In the genomic region with DNA sequence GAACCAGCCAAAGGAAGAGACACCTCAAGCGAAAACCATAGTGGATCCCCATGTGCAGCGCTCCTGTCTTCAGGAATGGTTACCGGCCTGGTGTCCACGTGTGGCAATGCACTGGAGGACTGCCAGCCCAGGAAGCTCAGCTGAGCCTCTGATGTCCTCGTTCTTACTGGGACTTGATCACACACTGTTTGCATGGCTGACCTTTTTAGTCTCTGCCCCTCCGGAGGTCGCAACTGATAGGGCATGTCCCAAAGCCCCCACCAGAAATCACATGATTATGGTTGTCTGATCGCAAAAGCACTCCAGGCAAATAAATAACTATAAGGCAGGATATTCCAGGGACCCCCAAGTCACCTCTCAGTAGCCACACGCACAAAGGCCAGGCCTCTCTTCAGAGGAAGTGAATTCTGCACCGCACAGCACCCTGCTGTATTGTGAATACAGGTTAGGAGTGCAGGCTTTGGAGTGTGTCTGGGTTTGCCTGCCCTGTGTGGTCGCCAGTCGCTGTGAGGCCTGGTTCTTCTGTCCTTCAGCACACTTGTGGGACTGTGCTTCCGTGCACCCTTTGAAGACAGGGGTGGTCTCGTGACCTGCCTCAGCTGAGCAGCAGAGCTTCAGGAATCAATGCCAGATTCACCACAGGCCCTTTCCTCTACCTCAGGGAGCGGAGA, we compare ENCODE assay signal across 16 cellular contexts. TPM values are rescaled to one million over a fixed set of nuclear protein-coding genes. Genes with fewer than 3 reads are reported as not detected.
A peak's percentile ranks its signal among the peaks of the same experiment; 100 is the strongest.
DNase-seq lines count a peak whose midpoint lies in the region; ATAC-seq and TF ChIP-seq lines count a peak whose summit lies in the region.
"Had no signal": no experiment of that assay in that cellular context is flagged by ENCODE, and none has a peak within 500 bp of the region (broad histone marks: within the 10 kb centered on the region; RNA-seq: fewer than 3 reads in every experiment).

No MANE protein-coding gene starts in this region.

- TF ChIP-seq CTCF in IMR-90 (conservative IDR thresholded peaks at IDR 0.05; ENCODE audit: low read depth, low read length): no peak
- no peak for TF ChIP-seq CTCF in neural progenitor cell (IDR thresholded peaks at IDR 0.05)
- TF ChIP-seq CTCF in testis (IDR thresholded peaks at IDR 0.05): no peak
- no peak for TF ChIP-seq CTCF in GM10248 (IDR thresholded peaks at IDR 0.05; ENCODE audit: control extremely low read depth, extremely low read depth, low read depth, missing control alignments)

- H3K18ac ChIP-seq in IMR-90 (ENCODE audit: low read depth, low read length): no peak overlapping the region

- no peaks in the 10 kb centered on the region for H3K9me1 ChIP-seq in IMR-90 (ENCODE audit: insufficient read depth, low read length)

- intact Hi-C loops in IMR-90 (cut with micrococcal nuclease) (no loop called here), testis (cut with DNase I; ENCODE audit: low total_unique reads) (no loop called here)

- H3K27ac Mint-ChIP-seq in neural progenitor cell: peak overlapping the region; percentile 42
- H3K27ac Mint-ChIP-seq: B cell; CD8-positive, alpha-beta T cell; HFFc6 had no signal

- dilution Hi-C loops in IMR-90 (cut with HindIII; ENCODE audit: low sequenced_read_pairs, unreplicated experiment): no loop called here

- WGBS in IMR-90 (ENCODE audit: extremely low coverage in 2 of 2, insufficient read length in 1 of 2), 2 experiments: 84% methylated on average over 9 of the region's 15 CpGs; no CpG with 5 or more reads in 1 of the 2 experiments
- 87 to 90% methylated on average over 12 to 15 of the region's 15 CpGs for WGBS in testis, 2 donors

- H3K4me3 Mint-ChIP-seq in neural progenitor cell: no peak overlapping the region
- H3K4me3 Mint-ChIP-seq: B cell; CD8-positive, alpha-beta T cell; HFFc6 had no signal

- POLR2A ChIA-PET in IMR-90 (lab: Charles Lee; ENCODE audit: unreplicated experiment) (no interaction called here), GM10248 (lab: Yijun Ruan, JAX) (no interaction called here)

- no peak overlapping the region for H2BK15ac ChIP-seq in IMR-90 (ENCODE audit: low read depth, low read length)

- H3K27ac ChIP-seq in IMR-90 (ENCODE audit: insufficient read depth, low read length): no peak overlapping the region
- H3K27ac ChIP-seq in neural progenitor cell: no peak overlapping the region
- H3K27ac ChIP-seq in testis: no peak overlapping the region
- H3K27ac ChIP-seq: BLaER1 treated with 17β-estradiol and CSF1 and Interleukin-3, amounts not matched to agents 10 nM and 100 nM; GM23248 had no signal

- H3K36me3 ChIP-seq in IMR-90 (ENCODE audit: control insufficient read depth, insufficient read depth, low read length): no peaks in the 10 kb centered on the region
- H3K36me3 ChIP-seq in neural progenitor cell: no peaks in the 10 kb centered on the region
- H3K36me3 ChIP-seq in testis (ENCODE audit: low read depth, missing control alignments): no peaks in the 10 kb centered on the region
- H3K36me3 ChIP-seq: BLaER1 treated with 17β-estradiol and CSF1 and Interleukin-3, amounts not matched to agents 10 nM and 100 nM had no signal

- H2AK5ac ChIP-seq in IMR-90 (ENCODE audit: low read depth, low read length): no peak overlapping the region

- H3K4me2 ChIP-seq in IMR-90 (ENCODE audit: low read depth, low read length) (no peak overlapping the region), neural progenitor cell (no peak overlapping the region)
- H3K4me2 ChIP-seq: BLaER1 treated with 17β-estradiol and CSF1 and Interleukin-3, amounts not matched to agents 10 nM and 100 nM had no signal

- H3K79me2 ChIP-seq in neural progenitor cell (ENCODE audit: low read depth): no peaks in the 10 kb centered on the region

- no peak overlapping the region for H3K14ac ChIP-seq in IMR-90 (replicated peaks; ENCODE audit: low read depth, low read length)

- BruUV-seq in IMR-90 (replicated peaks; lab: Mats Ljungman, UMichigan): no TSS peak

- H3K79me1 ChIP-seq in IMR-90 (ENCODE audit: low read depth in 1 of 2, low read length in 2 of 2): no peaks in the 10 kb centered on the region

- H3K56ac ChIP-seq in IMR-90 (ENCODE audit: extremely low read depth, insufficient read depth, low read length): no peak overlapping the region

- no peak overlapping the region for H2AK9ac ChIP-seq in IMR-90 (replicated peaks; ENCODE audit: low read depth, low read length, poor library complexity)

- TF ChIP-seq POLR2A in IMR-90 (IDR thresholded peaks at IDR 0.05; ENCODE audit: low read depth, low read length): no peak
- TF ChIP-seq POLR2A in testis (IDR thresholded peaks at IDR 0.05): no peak

- H4K20me1 ChIP-seq in IMR-90 (ENCODE audit: insufficient read depth, low read length) (no peaks in the 10 kb centered on the region), neural progenitor cell (ENCODE audit: low read depth) (no peaks in the 10 kb centered on the region)
- H4K20me1 ChIP-seq: BLaER1 treated with 17β-estradiol and CSF1 and Interleukin-3, amounts not matched to agents 10 nM and 100 nM had no signal

- peaks cover 9% of the 10 kb centered on the region for H3K4me1 Mint-ChIP-seq in neural progenitor cell
- H3K4me1 Mint-ChIP-seq: B cell had no signal

- no peaks in the 10 kb centered on the region for H3F3A ChIP-seq in neural progenitor cell (ENCODE audit: low read depth)

- H4K91ac ChIP-seq in IMR-90 (ENCODE audit: insufficient read depth, low read depth, low read length): no peak overlapping the region

- H3K4me3 ChIP-seq in IMR-90 (ENCODE audit: insufficient read depth, low read depth, low read length) (no peak overlapping the region), neural progenitor cell (no peak overlapping the region), testis (no peak overlapping the region)
- H3K4me3 ChIP-seq: BLaER1 treated with 17β-estradiol and CSF1 and Interleukin-3, amounts not matched to agents 10 nM and 100 nM; GM23248 had no signal

- DNase-seq in IMR-90 (no peak), left lobe of liver (ENCODE audit: low spot score) (peak; percentile 66), neural progenitor cell (ENCODE audit: low spot score) (no peak), testis (no peak), GM10248 (ENCODE audit: extremely low spot score) (no peak)
- DNase-seq: Calu3, DND-41, EL, HFFc6, KBM-7 had no signal

- H3K9ac ChIP-seq in IMR-90 (ENCODE audit: low read depth, low read length) (no peak overlapping the region), neural progenitor cell (no peak overlapping the region)
- H3K9ac ChIP-seq: BLaER1 treated with 17β-estradiol and CSF1 and Interleukin-3, amounts not matched to agents 10 nM and 100 nM; GM23248 had no signal

- H3K23ac ChIP-seq in IMR-90 (ENCODE audit: low read depth, low read length): no peak overlapping the region

- no peak overlapping the region for H3K4ac ChIP-seq in IMR-90 (ENCODE audit: low read depth, low read length)

- no peaks in the 10 kb centered on the region for H3K27me3 ChIP-seq in IMR-90 (ENCODE audit: control insufficient read depth, insufficient read depth, low read length)
- no peaks in the 10 kb centered on the region for H3K27me3 ChIP-seq in neural progenitor cell
- no peaks in the 10 kb centered on the region for H3K27me3 ChIP-seq in testis
- H3K27me3 ChIP-seq: BLaER1 treated with 17β-estradiol and CSF1 and Interleukin-3, amounts not matched to agents 10 nM and 100 nM had no signal

- H2BK120ac ChIP-seq in IMR-90 (ENCODE audit: low read depth, low read length): no peak overlapping the region

- no peak overlapping the region for H4K8ac ChIP-seq in IMR-90 (ENCODE audit: low read depth in 2 of 2, low read length in 2 of 2)

- H4K5ac ChIP-seq in IMR-90 (ENCODE audit: low read depth, low read length): no peak overlapping the region

- ATAC-seq in IMR-90 (ENCODE audit: low read depth) (no peak; the same call in 1 of the 2 replicates), left lobe of liver (peak; percentile 91), GM21526 (IDR thresholded peaks at IDR 0.05; ENCODE audit: low FRiP score, unreplicated experiment) (no peak)
- ATAC-seq: HCT116 had no signal

- CTCF ChIA-PET in IMR-90 (lab: Yijun Ruan, JAX): no interaction called here
- CTCF ChIA-PET in GM10248 (lab: Yijun Ruan, JAX): interaction anchor here (0.9 to 2.7 kb wide), 2 partner anchors 8 to 11 kb away, joined by 4 to 11 read pairs; no protein-coding TSS in a partner anchor

- in situ Hi-C loops in IMR-90 (cut with MboI; ENCODE audit: low sequenced_read_pairs): no loop called here

- peaks cover 5% of the 10 kb centered on the region for H3K27me3 Mint-ChIP-seq in neural progenitor cell (ENCODE audit: insufficient read depth, low read depth)

- no peaks in the 10 kb centered on the region for H3K4me1 ChIP-seq in IMR-90 (ENCODE audit: control insufficient read depth, insufficient read depth, low read length)
- no peaks in the 10 kb centered on the region for H3K4me1 ChIP-seq in neural progenitor cell
- H3K4me1 ChIP-seq in testis: no peaks in the 10 kb centered on the region
- H3K4me1 ChIP-seq: BLaER1 treated with 17β-estradiol and CSF1 and Interleukin-3, amounts not matched to agents 10 nM and 100 nM had no signal

- no peak overlapping the region for H2BK5ac ChIP-seq in IMR-90 (ENCODE audit: low read depth, low read length, poor library complexity, severe bottlenecking)

- no peak for TF ChIP-seq RAD21 in IMR-90 (IDR thresholded peaks at IDR 0.05; ENCODE audit: low read length)

- no peak overlapping the region for H2BK20ac ChIP-seq in IMR-90 (ENCODE audit: low read depth, low read length)

- no peaks in the 10 kb centered on the region for H3K9me3 Mint-ChIP-seq in neural progenitor cell
- H3K9me3 Mint-ChIP-seq: CD8-positive, alpha-beta T cell; HFFc6 had no signal

- H3K36me3 Mint-ChIP-seq in neural progenitor cell: no peaks in the 10 kb centered on the region
- H3K36me3 Mint-ChIP-seq: CD8-positive, alpha-beta T cell had no signal

- H2AFZ ChIP-seq in IMR-90 (replicated peaks; ENCODE audit: low read length, poor library complexity): peak overlapping the region; percentile 46
- H2AFZ ChIP-seq in neural progenitor cell (replicated peaks): no peak overlapping the region
- H2AFZ ChIP-seq: GM23248 had no signal

- H3K9me3 ChIP-seq in IMR-90 (ENCODE audit: control insufficient read depth, insufficient read depth, low read length) (peaks cover 4% of the 10 kb centered on the region; the same call in 1 of the 2 replicates), neural progenitor cell (ENCODE audit: low read depth) (no peaks in the 10 kb centered on the region), testis (no peaks in the 10 kb centered on the region)
- H3K9me3 ChIP-seq: BLaER1 treated with 17β-estradiol and CSF1 and Interleukin-3, amounts not matched to agents 10 nM and 100 nM had no signal

RNA-seq across cellular contexts. Expression of a gene that starts 13.4 kb away (rescaled TPM):
- 5.2 and 10.3 TPM in 2 replicates for total RNA-seq in IMR-90 (2012; rRNA removed)
- 9.4 and 10.6 TPM in 2 replicates for polyA plus RNA-seq in IMR-90 (2012; rRNA removed)
- 4.1 and 5.5 TPM in 2 replicates for polyA plus RNA-seq in IMR-90 (2012; cell fraction: cytosol; rRNA removed)
- 3.7 and 9.3 TPM in 2 replicates for polyA plus RNA-seq in IMR-90 (2012; cell fraction: nucleus; rRNA removed; ENCODE audit: low replicate concordance)
- 2.4 TPM for total RNA-seq in left lobe of liver
- total RNA-seq in neural progenitor cell (ENCODE audit: low replicate concordance): 11.3 and 12.3 TPM in 2 replicates
- 10 to 100 TPM; 30.6 to 67.2 TPM for total RNA-seq in testis
- 46.9 TPM for polyA plus RNA-seq in testis (ENCODE audit: insufficient read depth, low read depth, low replicate concordance)

RNA-seq across cellular contexts. Expression of a gene that starts 18.4 kb away (rescaled TPM):
- 2.7 and 4.7 TPM in 2 replicates for total RNA-seq in IMR-90 (2012; rRNA removed)
- 1.0 and 1.1 TPM in 2 replicates for polyA plus RNA-seq in IMR-90 (2012; rRNA removed)
- 0.43 and 0.64 TPM in 2 replicates for polyA plus RNA-seq in IMR-90 (2012; cell fraction: cytosol; rRNA removed)
- polyA plus RNA-seq in IMR-90 (2012; cell fraction: nucleus; rRNA removed; ENCODE audit: low replicate concordance): 0.66 and 1.1 TPM in 2 replicates
- total RNA-seq in left lobe of liver: 1.0 TPM
- total RNA-seq in neural progenitor cell (ENCODE audit: low replicate concordance): 14.6 and 18.0 TPM in 2 replicates
- 10 to 100 TPM in 1 of 2 donors, 1 to 10 TPM in 1; 6.9 to 10.6 TPM for total RNA-seq in testis
- 11.3 TPM for polyA plus RNA-seq in testis (ENCODE audit: insufficient read depth, low read depth, low replicate concordance)

RNA-seq across cellular contexts. Expression of a gene that starts 53.1 kb away (rescaled TPM):
- total RNA-seq in IMR-90 (2012; rRNA removed) (9.7 and 11.4 TPM in 2 replicates), left lobe of liver (33.2 TPM), neural progenitor cell (ENCODE audit: low replicate concordance) (18.5 and 30.1 TPM in 2 replicates), testis (10 to 100 TPM; 26.5 to 34.2 TPM)
- polyA plus RNA-seq in IMR-90 (2012; rRNA removed) (10.0 and 11.8 TPM in 2 replicates), testis (ENCODE audit: insufficient read depth, low read depth, low replicate concordance) (18.4 TPM)
- 4.5 and 4.6 TPM in 2 replicates for polyA plus RNA-seq in IMR-90 (2012; cell fraction: cytosol; rRNA removed)
- polyA plus RNA-seq in IMR-90 (2012; cell fraction: nucleus; rRNA removed; ENCODE audit: low replicate concordance): 2.9 and 11.8 TPM in 2 replicates
